14 cellular contexts compared by ENCODE assay signal in the genomic region with DNA sequence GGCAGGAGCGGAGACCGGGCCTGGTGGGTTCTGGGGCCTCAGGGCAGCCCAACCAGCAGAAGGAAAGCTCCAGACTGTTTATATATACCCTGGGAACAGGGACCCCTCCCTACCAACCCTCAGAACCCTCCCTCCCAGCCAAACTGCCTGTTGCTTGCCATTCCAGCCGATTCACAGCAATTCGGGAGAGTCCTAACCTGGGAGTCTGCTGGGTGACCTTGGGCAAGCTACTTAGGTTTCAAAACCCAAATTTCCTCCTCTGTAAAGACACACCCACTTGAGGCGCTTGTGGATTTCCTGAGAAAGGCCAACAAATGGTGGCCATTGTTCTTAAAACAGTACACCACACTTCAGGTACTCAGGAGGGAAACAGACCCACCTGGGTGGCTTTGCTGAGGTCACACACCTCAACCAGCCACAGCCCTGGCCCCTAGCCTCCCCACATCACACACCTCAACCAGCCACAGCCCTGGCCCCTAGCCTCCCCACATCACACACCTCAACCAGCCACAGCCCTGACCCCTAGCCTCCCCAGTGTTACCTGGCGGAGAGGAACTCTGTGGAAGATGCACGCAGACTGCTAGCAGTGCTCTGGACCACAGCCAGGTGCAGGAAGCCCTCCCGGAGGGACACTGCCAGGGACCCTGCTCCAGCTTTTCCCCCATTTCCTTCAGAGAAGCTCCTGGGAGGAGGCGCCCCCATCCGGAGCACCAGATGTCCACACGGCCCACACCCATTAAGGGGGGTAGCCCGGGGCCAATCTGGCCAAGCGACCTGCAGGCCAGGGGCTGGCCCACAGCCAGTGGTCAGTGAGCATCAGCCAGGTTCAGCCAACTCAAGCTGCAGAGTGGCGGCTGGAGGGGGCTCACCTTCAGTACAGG. TPM values are rescaled to one million over a fixed set of nuclear protein-coding genes. Genes with fewer than 3 reads are reported as not detected.
DNase-seq lines count a peak whose midpoint lies in the region; ATAC-seq and TF ChIP-seq lines count a peak whose summit lies in the region.
"Had no signal": no experiment of that assay in that cellular context is flagged by ENCODE, and none has a peak within 500 bp of the region (broad histone marks: within the 10 kb centered on the region; RNA-seq: fewer than 3 reads in every experiment).

No MANE protein-coding gene starts in this region.

- H3K4me1 ChIP-seq in HEK293 (ENCODE audit: control insufficient read depth, insufficient read depth, low read length), result no peaks in the 10 kb centered on the region

- peaks cover 17 to 22% of the 10 kb centered on the region in 2 donors for H3K27me3 Mint-ChIP-seq in natural killer cell treated with Interleukin-12 subunit alpha and Interleukin-12 subunit beta and Interleukin-15 and Interleukin-18, amount 100 ng/mL, for 72 hours

- peak overlapping the region; percentile 37; the same call in 1 of the 2 replicates for H3K27ac ChIP-seq in HEK293 (ENCODE audit: extremely low read depth, low read depth, low read length)
- H3K27ac ChIP-seq in angular gyrus (ENCODE audit: low read depth, low read length), result peak overlapping the region; percentile 1
- H3K27ac ChIP-seq: vagina had no signal

- ATAC-seq in natural killer cell treated with Interleukin-12 subunit alpha and Interleukin-12 subunit beta and Interleukin-15 and Interleukin-18, amount 100 ng/mL, for 72 hours, result peak in 1 of 2 donors; percentile 43

- peaks cover 5 to 29% of the 10 kb centered on the region in 2 donors for H3K4me1 Mint-ChIP-seq in natural killer cell treated with Interleukin-12 subunit alpha and Interleukin-12 subunit beta and Interleukin-15 and Interleukin-18, amount 100 ng/mL, for 72 hours (ENCODE audit: low read depth in 2 of 2)

- H3K36me3 ChIP-seq in HEK293 (ENCODE audit: control insufficient read depth in 2 of 2, insufficient read depth in 1 of 2, low read length in 2 of 2), result peaks cover 3 to 41% of the 10 kb centered on the region in 2 experiments; a peak in 2 of 3 replicates

- no peaks in the 10 kb centered on the region for H3K9me3 Mint-ChIP-seq in natural killer cell treated with Interleukin-12 subunit alpha and Interleukin-12 subunit beta and Interleukin-15 and Interleukin-18, amount 100 ng/mL, for 72 hours
- H3K9me3 Mint-ChIP-seq: dendritic cell treated with granulocyte-macrophage colony-stimulating factor and Interleukin-4, amounts not matched to agents 40 ng/mL and 50 ng/mL, for 4 days had no signal

- DNase-seq in NCI-H2196 (lab: John Stamatoyannopoulos, UW; ENCODE audit: unreplicated experiment), result peak; percentile 18
- DNase-seq in NCI-H2196 treated with DMSO at 0.1 percent for 48 hours (lab: John Stamatoyannopoulos, UW; ENCODE audit: unreplicated experiment), result no peak
- peak; percentile 55 for DNase-seq in natural killer cell treated with Interleukin-12 subunit alpha and Interleukin-12 subunit beta and Interleukin-15 and Interleukin-18, amount 100 ng/mL, for 72 hours (ENCODE audit: low spot score)
- no peak for DNase-seq in KG1 (lab: John Stamatoyannopoulos, UW)
- DNase-seq in UCSD-AML1 (lab: John Stamatoyannopoulos, UW; ENCODE audit: unreplicated experiment), result no peak
- no peak for DNase-seq in stimulated activated CD4-positive, alpha-beta T cell treated with anti-CD3 and anti-CD28 coated beads, Interleukin-15, amount 100 ng/mL, for 24 hours
- DNase-seq: ACHN, activated gamma-delta T cell treated with Interleukin-2 at 50 U/mL for 16 hours had no signal

- H3K4me3 ChIP-seq in HEK293 (ENCODE audit: low read depth, low read length), result no peak overlapping the region
- H3K4me3 ChIP-seq: vagina had no signal

- no peaks in the 10 kb centered on the region for H3K9me3 ChIP-seq in HEK293 (ENCODE audit: control insufficient read depth, insufficient read depth, low read depth, low read length)
- H3K9me3 ChIP-seq: vagina had no signal

- H3K4me3 Mint-ChIP-seq in natural killer cell treated with Interleukin-12 subunit alpha and Interleukin-12 subunit beta and Interleukin-15 and Interleukin-18, amount 100 ng/mL, for 72 hours, result peak overlapping the region; percentile 22
- H3K4me3 Mint-ChIP-seq: dendritic cell treated with granulocyte-macrophage colony-stimulating factor and Interleukin-4, amounts not matched to agents 40 ng/mL and 50 ng/mL, for 4 days had no signal

- H3K36me3 Mint-ChIP-seq in natural killer cell treated with Interleukin-12 subunit alpha and Interleukin-12 subunit beta and Interleukin-15 and Interleukin-18, amount 100 ng/mL, for 72 hours, result no peaks in the 10 kb centered on the region

- POLR2A ChIA-PET in HEK293 (lab: Yijun Ruan, JAX), result interaction anchor here (0.5 to 3.3 kb wide), 5 partner anchors 9 to 76 kb away, joined by 3 to 10 read pairs (median 4); a partner anchor contains a TSS

- CTCF ChIA-PET in HEK293 (lab: Yijun Ruan, JAX), result interaction anchor here (1.9 kb wide), 1 partner anchor 162 kb away, joined by 5 read pairs; no protein-coding TSS in a partner anchor

- H3K27ac Mint-ChIP-seq in natural killer cell treated with Interleukin-12 subunit alpha and Interleukin-12 subunit beta and Interleukin-15 and Interleukin-18, amount 100 ng/mL, for 72 hours, result no peak overlapping the region
- H3K27ac Mint-ChIP-seq: dendritic cell treated with granulocyte-macrophage colony-stimulating factor and Interleukin-4, amounts not matched to agents 40 ng/mL and 50 ng/mL, for 4 days had no signal

- no peak for TF ChIP-seq CTCF in HEK293 (tag by site-specific recombination; IDR thresholded peaks at IDR 0.05)

TF ChIP-seq in HEK293, 187 proteins besides CTCF, POLR2A, EP300 and RAD21:
- TF ChIP-seq ZNF596 (tag by site-specific recombination; IDR thresholded peaks at IDR 0.05) (no peak), GLIS2 (tag by site-specific recombination; IDR thresholded peaks at IDR 0.05) (peak; percentile 40; the same call in 1 of the 2 replicates), KLF9 (tag by site-specific recombination; IDR thresholded peaks at IDR 0.05; ENCODE audit: low read depth) (peak; percentile 19; the same call in 1 of the 2 replicates), ZIC2 (tag by site-specific recombination; IDR thresholded peaks at IDR 0.05) (0 out of 2 replicates have a peak, but pooled peaks have one; percentile 15), ZBTB21 (tag by site-specific recombination; IDR thresholded peaks at IDR 0.05) (no peak), ZNF585B (tag by site-specific recombination; IDR thresholded peaks at IDR 0.05) (no peak), GLI4 (tag by site-specific recombination; IDR thresholded peaks at IDR 0.05) (no peak), ZNF423 (tag by site-specific recombination; IDR thresholded peaks at IDR 0.05) (no peak), ZNF433 (tag by site-specific recombination; IDR thresholded peaks at IDR 0.05; ENCODE audit: low read depth) (no peak), ZNF335 (tag by site-specific recombination; conservative IDR thresholded peaks at IDR 0.05) (no peak), RBAK (tag by site-specific recombination; IDR thresholded peaks at IDR 0.05) (no peak), ZNF341 (tag by site-specific recombination; IDR thresholded peaks at IDR 0.05; ENCODE audit: low read depth) (0 out of 2 replicates have a peak, but pooled peaks have one; percentile 5), SCRT1 (tag by site-specific recombination; IDR thresholded peaks at IDR 0.05; ENCODE audit: borderline replicate concordance) (0 out of 2 replicates have a peak, but pooled peaks have one; percentile 37), ZNF654 (tag by site-specific recombination; IDR thresholded peaks at IDR 0.05; ENCODE audit: low read depth) (no peak), IKZF3 (tag by site-specific recombination; IDR thresholded peaks at IDR 0.05) (no peak), SCRT2 (tag by site-specific recombination; IDR thresholded peaks at IDR 0.05) (peak; percentile 84), HOXA7 (CRISPR knock-in tag; IDR thresholded peaks at IDR 0.05; ENCODE audit: borderline replicate concordance) (no peak), HOXC10 (CRISPR knock-in tag; IDR thresholded peaks at IDR 0.05) (no peak), MZF1 (tag by site-specific recombination; IDR thresholded peaks at IDR 0.05; ENCODE audit: borderline replicate concordance) (no peak), TCF7L2 (IDR thresholded peaks at IDR 0.05; ENCODE audit: borderline replicate concordance, low read depth, low read length) (no peak), BCL11B (tag by site-specific recombination; IDR thresholded peaks at IDR 0.05; ENCODE audit: low read depth) (0 out of 2 replicates have a peak, but pooled peaks have one; percentile 77), MYNN (tag by site-specific recombination; IDR thresholded peaks at IDR 0.05; ENCODE audit: borderline replicate concordance) (no peak), ZNF707 (tag by site-specific recombination; IDR thresholded peaks at IDR 0.05) (no peak), ZNF664 (tag by site-specific recombination; IDR thresholded peaks at IDR 0.05) (no peak)
- TF ChIP-seq, protein P1, sequence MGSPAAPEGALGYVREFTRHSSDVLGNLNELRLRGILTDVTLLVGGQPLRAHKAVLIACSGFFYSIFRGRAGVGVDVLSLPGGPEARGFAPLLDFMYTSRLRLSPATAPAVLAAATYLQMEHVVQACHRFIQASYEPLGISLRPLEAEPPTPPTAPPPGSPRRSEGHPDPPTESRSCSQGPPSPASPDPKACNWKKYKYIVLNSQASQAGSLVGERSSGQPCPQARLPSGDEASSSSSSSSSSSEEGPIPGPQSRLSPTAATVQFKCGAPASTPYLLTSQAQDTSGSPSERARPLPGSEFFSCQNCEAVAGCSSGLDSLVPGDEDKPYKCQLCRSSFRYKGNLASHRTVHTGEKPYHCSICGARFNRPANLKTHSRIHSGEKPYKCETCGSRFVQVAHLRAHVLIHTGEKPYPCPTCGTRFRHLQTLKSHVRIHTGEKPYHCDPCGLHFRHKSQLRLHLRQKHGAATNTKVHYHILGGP (tag by site-specific recombination; IDR thresholded peaks at IDR 0.05), result no peak

RNA-seq across cellular contexts. Expression of a gene that starts 6.2 kb away (rescaled TPM):
- not detected for total RNA-seq in natural killer cell treated with Interleukin-12 subunit alpha and Interleukin-12 subunit beta and Interleukin-15 and Interleukin-18, amount 100 ng/mL, for 72 hours
- total RNA-seq: MCF 10A, mesenteric fat pad, vagina had no signal

RNA-seq across cellular contexts. Expression of a gene that starts 18.0 kb away (rescaled TPM):
- 1 to 10 TPM in 1 of 2 donors, under 1 TPM in 1; 0.40 to 3.2 TPM for total RNA-seq in natural killer cell treated with Interleukin-12 subunit alpha and Interleukin-12 subunit beta and Interleukin-15 and Interleukin-18, amount 100 ng/mL, for 72 hours
- total RNA-seq: vagina had no signal

RNA-seq across cellular contexts. Expression of a gene that starts 38.3 kb away (rescaled TPM):
- total RNA-seq in natural killer cell treated with Interleukin-12 subunit alpha and Interleukin-12 subunit beta and Interleukin-15 and Interleukin-18, amount 100 ng/mL, for 72 hours, result 100 to 1,000 TPM in 1 of 2 donors, 10 to 100 TPM in 1; 34.7 to 115 TPM
- total RNA-seq: mesenteric fat pad, vagina had no signal

Comparison
In these comparisons a context has a peak if more than half of its experiments do, and no peak if none do; other contexts are left out.
1. DNase-seq: peak in NCI-H2196 (single experiment) and natural killer cell treated with Interleukin-12 subunit alpha and Interleukin-12 subunit beta and Interleukin-15 and Interleukin-18, amount 100 ng/mL, for 72 hours (single experiment); none in NCI-H2196 treated with DMSO at 0.1 percent for 48 hours (single experiment), KG1 (single experiment), UCSD-AML1 (single experiment) and stimulated activated CD4-positive, alpha-beta T cell treated with anti-CD3 and anti-CD28 coated beads, Interleukin-15, amount 100 ng/mL, for 24 hours (single experiment).